In genomic region chr11:95089620-95090542, GRCh38 we compare ENCODE assay signal across 8 cellular contexts. TPM values are rescaled to one million over a fixed set of nuclear protein-coding genes. Genes with fewer than 3 reads are reported as not detected.
A peak's percentile ranks its signal among the peaks of the same experiment; 100 is the strongest.
DNase-seq lines count a peak whose midpoint lies in the region; FAIRE-seq and TF ChIP-seq lines count a peak whose summit lies in the region.

A gene with protein sequence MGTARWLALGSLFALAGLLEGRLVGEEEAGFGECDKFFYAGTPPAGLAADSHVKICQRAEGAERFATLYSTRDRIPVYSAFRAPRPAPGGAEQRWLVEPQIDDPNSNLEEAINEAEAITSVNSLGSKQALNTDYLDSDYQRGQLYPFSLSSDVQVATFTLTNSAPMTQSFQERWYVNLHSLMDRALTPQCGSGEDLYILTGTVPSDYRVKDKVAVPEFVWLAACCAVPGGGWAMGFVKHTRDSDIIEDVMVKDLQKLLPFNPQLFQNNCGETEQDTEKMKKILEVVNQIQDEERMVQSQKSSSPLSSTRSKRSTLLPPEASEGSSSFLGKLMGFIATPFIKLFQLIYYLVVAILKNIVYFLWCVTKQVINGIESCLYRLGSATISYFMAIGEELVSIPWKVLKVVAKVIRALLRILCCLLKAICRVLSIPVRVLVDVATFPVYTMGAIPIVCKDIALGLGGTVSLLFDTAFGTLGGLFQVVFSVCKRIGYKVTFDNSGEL (plus strand): TSS chr11:95089846. CDS start chr11:95089928, 82 bp downstream.

- peaks cover 18% of the 10 kb centered on the region for H3K79me2 ChIP-seq in astrocyte (ENCODE audit: insufficient read depth, low read length)
- H3K79me2 ChIP-seq in hepatocyte = peaks cover 13% of the 10 kb centered on the region

- no peaks in the 10 kb centered on the region for H3K36me3 Mint-ChIP-seq in astrocyte (ENCODE audit: low read depth, unreplicated experiment)

- H3K27ac ChIP-seq in astrocyte (ENCODE audit: low read depth, low read length) (peak within 1 kb of the TSS; percentile 59), hepatocyte (peak within 1 kb of the TSS; percentile 97)

- no peaks in the 10 kb centered on the region for H3K27me3 ChIP-seq in astrocyte (ENCODE audit: insufficient read depth, low read length)
- H3K27me3 ChIP-seq in hepatocyte = no peaks in the 10 kb centered on the region

- peaks cover 37% of the 10 kb centered on the region for H3K4me1 Mint-ChIP-seq in astrocyte (ENCODE audit: low read depth, unreplicated experiment)

- CTCF ChIA-PET in HEK293T (lab: Yijun Ruan, JAX) = interaction anchor here (0.7 to 3.7 kb wide), 5 partner anchors 17 to 58 kb away, joined by 3 to 27 read pairs (median 3); no protein-coding TSS in a partner anchor

- no peaks in the 10 kb centered on the region for H3K9me3 ChIP-seq in astrocyte (ENCODE audit: insufficient read depth, low read depth, low read length)
- no peaks in the 10 kb centered on the region for H3K9me3 ChIP-seq in hepatocyte (ENCODE audit: low read depth)

- peak within 1 kb of the TSS; percentile 64 for H3K27ac Mint-ChIP-seq in astrocyte (ENCODE audit: unreplicated experiment)

- POLR2A ChIA-PET in HEK293T (lab: Yijun Ruan, JAX) = interaction anchor here (0.6 to 3.7 kb wide), 8 partner anchors 9 to 142 kb away, joined by 3 to 36 read pairs (median 6); partner anchors contain the start of genes SESN3 and SRSF8

- 2% methylated on average over 90 of the region's 106 CpGs for WGBS in hepatocyte (ENCODE audit: low lambda C conversion rate, missing lambda C conversion rate)

- H3K9me2 ChIP-seq in hepatocyte (replicated peaks; ENCODE audit: insufficient read depth) = no peaks in the 10 kb centered on the region

- H3K4me3 ChIP-seq in astrocyte (ENCODE audit: insufficient read depth, low read depth, low read length) = peak within 1 kb of the TSS; percentile 72
- peak within 1 kb of the TSS; percentile 98 for H3K4me3 ChIP-seq in hepatocyte
- peak within 1 kb of the TSS; percentile 69 for H3K4me3 ChIP-seq in retinal pigment epithelial cell (ENCODE audit: low read length)

- DNase-seq in HEK293T (ENCODE audit: extremely low spot score) (peak; percentile 86), MV-4-11 (lab: John Stamatoyannopoulos, UW) (peak; percentile 70), T-helper 2 cell (peak; percentile 68 to 94 (median 79)), astrocyte (ENCODE audit: low read depth) (peak; percentile 74), hepatocyte (ENCODE audit: low spot score) (peak; percentile 94), retinal pigment epithelial cell (ENCODE audit: low read depth) (no peak), OCI-M2 (lab: John Stamatoyannopoulos, UW; ENCODE audit: unreplicated experiment) (no peak)

- H4K20me1 ChIP-seq in astrocyte (ENCODE audit: insufficient read depth, low read length) = peaks cover 5% of the 10 kb centered on the region
- no peaks in the 10 kb centered on the region for H4K20me1 ChIP-seq in hepatocyte (ENCODE audit: insufficient read depth, poor library complexity, severe bottlenecking)

- H3K36me3 ChIP-seq in astrocyte (ENCODE audit: insufficient read depth, low read length) (no peaks in the 10 kb centered on the region), hepatocyte (replicated peaks; ENCODE audit: insufficient read depth, low read depth) (no peaks in the 10 kb centered on the region)

- H3K4me1 ChIP-seq in astrocyte (ENCODE audit: insufficient read depth, low read length) (peaks cover 24% of the 10 kb centered on the region), hepatocyte (ENCODE audit: insufficient read depth) (peaks cover 25% of the 10 kb centered on the region)

- peak within 1 kb of the TSS; percentile 95 for H2AFZ ChIP-seq in astrocyte (ENCODE audit: low read depth, low read length)
- peak within 1 kb of the TSS; percentile 97 for H2AFZ ChIP-seq in hepatocyte

- H3K4me2 ChIP-seq in astrocyte (ENCODE audit: low read length) (peak within 1 kb of the TSS; percentile 82), hepatocyte (peak within 1 kb of the TSS; percentile 97)

- FAIRE-seq in astrocyte (lab: Jason Lieb, UNC) = no peak

- peak within 1 kb of the TSS; percentile 79 for H3K9ac ChIP-seq in astrocyte (ENCODE audit: low read length)

- H3K4me3 Mint-ChIP-seq in astrocyte (ENCODE audit: unreplicated experiment) = peak within 1 kb of the TSS; percentile 92

- 0 out of 3 replicates have a peak, but pooled peaks have one; percentile 13 for TF ChIP-seq CTCF in GM12872 (IDR thresholded peaks at IDR 0.05; ENCODE audit: insufficient read depth, low read depth, low read length)
- no peak for TF ChIP-seq CTCF in astrocyte (IDR thresholded peaks at IDR 0.05; ENCODE audit: insufficient read depth, low read depth, low read length)
- TF ChIP-seq CTCF in hepatocyte (IDR thresholded peaks at IDR 0.05; ENCODE audit: poor library complexity) = no peak
- peak; percentile 16 for TF ChIP-seq CTCF in retinal pigment epithelial cell (conservative IDR thresholded peaks at IDR 0.05; ENCODE audit: low read depth, low read length)

- H3K27me3 Mint-ChIP-seq in astrocyte (ENCODE audit: low read depth, unreplicated experiment) = peaks cover 7% of the 10 kb centered on the region

- H3K9me3 Mint-ChIP-seq in astrocyte (ENCODE audit: unreplicated experiment) = no peaks in the 10 kb centered on the region

TF ChIP-seq in HEK293T, 16 proteins besides CTCF, POLR2A, EP300 and RAD21:
- TF ChIP-seq FOXA1 (IDR thresholded peaks at IDR 0.05) (no peak), ARNT (IDR thresholded peaks at IDR 0.05) (no peak), L3MBTL2 (conservative IDR thresholded peaks at IDR 0.05) (0 out of 2 replicates have a peak, but pooled peaks have one; percentile 36), LEF1 (IDR thresholded peaks at IDR 0.05; ENCODE audit: borderline replicate concordance) (no peak)
- TF ChIP-seq, protein P1, sequence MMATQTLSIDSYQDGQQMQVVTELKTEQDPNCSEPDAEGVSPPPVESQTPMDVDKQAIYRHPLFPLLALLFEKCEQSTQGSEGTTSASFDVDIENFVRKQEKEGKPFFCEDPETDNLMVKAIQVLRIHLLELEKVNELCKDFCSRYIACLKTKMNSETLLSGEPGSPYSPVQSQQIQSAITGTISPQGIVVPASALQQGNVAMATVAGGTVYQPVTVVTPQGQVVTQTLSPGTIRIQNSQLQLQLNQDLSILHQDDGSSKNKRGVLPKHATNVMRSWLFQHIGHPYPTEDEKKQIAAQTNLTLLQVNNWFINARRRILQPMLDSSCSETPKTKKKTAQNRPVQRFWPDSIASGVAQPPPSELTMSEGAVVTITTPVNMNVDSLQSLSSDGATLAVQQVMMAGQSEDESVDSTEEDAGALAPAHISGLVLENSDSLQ (IDR thresholded peaks at IDR 0.05) = no peak

RNA-seq across cellular contexts. Expression of the gene that starts here (rescaled TPM):
- total RNA-seq in astrocyte (29.8 and 34.4 TPM in 2 replicates), hepatocyte (26.6 and 27.6 TPM in 2 replicates)
- 8.8 and 10.4 TPM in 2 replicates for polyA plus RNA-seq in hepatocyte

Comparison
In these comparisons a context has a peak if more than half of its experiments do, and no peak if none do; other contexts are left out.
1. CTCF ChIP-seq: peak in GM12872 (single experiment) and retinal pigment epithelial cell (single experiment); none in astrocyte (single experiment) and hepatocyte (single experiment).
2. DNase-seq: peak in HEK293T (single experiment), MV-4-11 (single experiment), T-helper 2 cell (5 of 5), astrocyte (single experiment) and hepatocyte (single experiment); none in retinal pigment epithelial cell (single experiment) and OCI-M2 (single experiment).
3. Peak in every context shown above with its lines, with median percentiles within 50 percentile points of each other: H3K4me3 ChIP-seq.